Comparison of ENCODE assay signal across 1 cellular context in genomic region chr7:8817448-8818036, GRCh38.
A peak's percentile ranks its signal among the peaks of the same experiment; 100 is the strongest.
TF ChIP-seq lines count a peak whose summit lies in the region.

No MANE protein-coding gene starts in this region.

TF ChIP-seq in K562, 482 proteins besides CTCF, POLR2A, EP300 and RAD21 (continued from another document):
- TF ChIP-seq, protein P1, sequence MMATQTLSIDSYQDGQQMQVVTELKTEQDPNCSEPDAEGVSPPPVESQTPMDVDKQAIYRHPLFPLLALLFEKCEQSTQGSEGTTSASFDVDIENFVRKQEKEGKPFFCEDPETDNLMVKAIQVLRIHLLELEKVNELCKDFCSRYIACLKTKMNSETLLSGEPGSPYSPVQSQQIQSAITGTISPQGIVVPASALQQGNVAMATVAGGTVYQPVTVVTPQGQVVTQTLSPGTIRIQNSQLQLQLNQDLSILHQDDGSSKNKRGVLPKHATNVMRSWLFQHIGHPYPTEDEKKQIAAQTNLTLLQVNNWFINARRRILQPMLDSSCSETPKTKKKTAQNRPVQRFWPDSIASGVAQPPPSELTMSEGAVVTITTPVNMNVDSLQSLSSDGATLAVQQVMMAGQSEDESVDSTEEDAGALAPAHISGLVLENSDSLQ (IDR thresholded peaks at IDR 0.05) = peak; percentile 59
- no peak for TF ChIP-seq ZNF197 (CRISPR knock-in tag; IDR thresholded peaks at IDR 0.05; ENCODE audit: low read depth)
- TF ChIP-seq KHSRP (IDR thresholded peaks at IDR 0.05) = no peak
- TF ChIP-seq MEIS2 (IDR thresholded peaks at IDR 0.05; ENCODE audit: partially characterized antibody) = peak; percentile 90
- TF ChIP-seq NFIC (IDR thresholded peaks at IDR 0.05) = peak; percentile 72
- TF ChIP-seq MAFG (tag; conservative IDR thresholded peaks at IDR 0.05) = 0 out of 2 replicates have a peak, but pooled peaks have one; percentile 23
- peak; percentile 25; the same call in 1 of the 2 replicates for TF ChIP-seq C11orf30 (IDR thresholded peaks at IDR 0.05; ENCODE audit: low read depth)
- TF ChIP-seq CBFA2T2 (conservative IDR thresholded peaks at IDR 0.05) = no peak
- no peak for TF ChIP-seq PBX2 (CRISPR knock-in tag; IDR thresholded peaks at IDR 0.05; ENCODE audit: low read depth)
- TF ChIP-seq PBX2 (tag; conservative IDR thresholded peaks at IDR 0.05; ENCODE audit: low read depth) = peak; percentile 83
- TF ChIP-seq ETS1 (conservative IDR thresholded peaks at IDR 0.05; ENCODE audit: control insufficient read depth, low read depth, low read length) = no peak
- TF ChIP-seq CBX2 (IDR thresholded peaks at IDR 0.05; ENCODE audit: insufficient read depth, low read length, poor library complexity, severe bottlenecking) = no peak
- TF ChIP-seq PCBP1 (IDR thresholded peaks at IDR 0.05; ENCODE audit: low read depth, low read length, poor library complexity, severe bottlenecking) = no peak
- TF ChIP-seq MAFF (IDR thresholded peaks at IDR 0.05; ENCODE audit: low read length) = 0 out of 2 replicates have a peak, but pooled peaks have one; percentile 15
- TF ChIP-seq ZNF589 (CRISPR knock-in tag; IDR thresholded peaks at IDR 0.05; ENCODE audit: low read depth) = no peak
- TF ChIP-seq ARID1B (IDR thresholded peaks at IDR 0.05) = 0 out of 2 replicates have a peak, but pooled peaks have one; percentile 28
- TF ChIP-seq BMI1 (IDR thresholded peaks at IDR 0.05; ENCODE audit: low read length) = no peak
- no peak for TF ChIP-seq KLF6 (CRISPR knock-in tag; IDR thresholded peaks at IDR 0.05; ENCODE audit: borderline replicate concordance)
- TF ChIP-seq SMARCE1 (IDR thresholded peaks at IDR 0.05) = 0 out of 2 replicates have a peak, but pooled peaks have one; percentile 27
- peak; percentile 52; the same call in 1 of the 2 replicates for TF ChIP-seq DPF2 (IDR thresholded peaks at IDR 0.05)
- no peak for TF ChIP-seq TAF7 (tag; IDR thresholded peaks at IDR 0.05)
- no peak for TF ChIP-seq HDAC6 (IDR thresholded peaks at IDR 0.05; ENCODE audit: low read depth, low read length)
- TF ChIP-seq ARNT (IDR thresholded peaks at IDR 0.05) = peak in 1 of 2 experiments; percentile 98; a peak in 2 of 4 replicates
